19 cellular contexts compared by ENCODE assay signal in the genomic region with DNA sequence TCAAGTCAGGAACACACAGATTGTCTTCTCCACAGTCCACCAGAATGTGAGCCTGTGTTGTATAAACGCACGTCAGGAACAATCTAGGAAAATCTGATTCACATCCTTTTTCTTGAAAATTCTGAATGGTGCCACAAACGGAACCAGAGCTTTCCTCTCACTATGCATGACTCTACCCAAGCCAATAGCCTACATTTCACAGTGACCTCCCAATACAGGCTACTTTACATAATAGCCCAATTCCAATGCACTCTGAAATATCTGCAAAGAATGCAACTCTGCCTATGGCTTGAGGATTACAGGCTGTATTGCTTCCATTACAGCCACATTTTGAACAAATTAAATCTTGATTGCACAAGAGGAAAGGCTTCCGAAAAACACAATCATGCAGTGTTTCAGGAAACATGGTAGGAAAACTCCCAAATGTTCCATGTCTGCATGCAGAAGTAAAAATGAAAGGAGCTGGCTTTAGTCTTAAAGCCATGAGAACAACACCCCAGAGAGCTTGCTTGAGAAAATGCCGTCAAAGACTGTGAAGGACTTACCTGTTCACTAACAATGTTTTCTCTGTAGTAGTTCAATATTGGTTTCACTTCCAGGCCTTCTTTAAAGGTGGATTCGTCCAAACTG.
"Had no signal": no experiment of that assay in that cellular context is flagged by ENCODE, and none has a peak within 500 bp of the region (broad histone marks: within the 10 kb centered on the region; RNA-seq: fewer than 3 reads in every experiment).

No MANE protein-coding gene starts in this region.

- H3K36me3 Mint-ChIP-seq: activated naive CD8-positive, alpha-beta T cell treated with anti-CD3 and anti-CD28 coated beads for 36 hours; naive B cell; neural progenitor cell; stimulated activated memory B cell treated with anti-CD40 and anti-IgM and Interleukin-4, amounts not matched to agents 10 μg/mL and 1 μg/mL and 100 μg/mL, for 72 hours had no signal

- FAIRE-seq: endometrium had no signal

- H3K4me2 ChIP-seq: neural progenitor cell had no signal

- ATAC-seq: activated CD4-positive, CD25-positive, alpha-beta regulatory T cell treated with anti-CD3 and anti-CD28 coated beads, Interleukin-2, amount 50 U/mL, for 24 hours; left colon; stimulated activated memory B cell treated with anti-CD40 and anti-IgM and Interleukin-4, amounts not matched to agents 10 μg/mL and 1 μg/mL and 100 μg/mL, for 72 hours had no signal

- DNase-seq: activated CD4-positive, alpha-beta T cell treated with anti-CD3 and anti-CD28 coated beads, Interleukin-2, amount 50 U/mL, for 1 hour; activated CD8-positive, alpha-beta memory T cell treated with anti-CD3 and anti-CD28 coated beads for 24 hours; activated naive CD8-positive, alpha-beta T cell treated with anti-CD3 and anti-CD28 coated beads for 36 hours; foreskin melanocyte; head of caudate nucleus; left colon; mammary epithelial cell; naive B cell; stimulated activated CD4-positive, alpha-beta T cell treated with anti-CD3 and anti-CD28 coated beads, Interleukin-2, amount 100 ng/mL, for 48 hours; T-helper 1 cell; T1000; thyroid gland; uterus had no signal

- H3K27me3 ChIP-seq: esophagus muscularis mucosa, thyroid gland, uterus had no signal

- H3K27me3 Mint-ChIP-seq: stimulated activated memory B cell treated with anti-CD40 and anti-IgM and Interleukin-4, amounts not matched to agents 10 μg/mL and 1 μg/mL and 100 μg/mL, for 72 hours had no signal

- H3K9me3 Mint-ChIP-seq: activated naive CD8-positive, alpha-beta T cell treated with anti-CD3 and anti-CD28 coated beads for 36 hours; neural progenitor cell; stimulated activated memory B cell treated with anti-CD40 and anti-IgM and Interleukin-4, amounts not matched to agents 10 μg/mL and 1 μg/mL and 100 μg/mL, for 72 hours had no signal

- H3K27ac ChIP-seq: esophagus muscularis mucosa, neural progenitor cell, parathyroid adenoma, uterus had no signal

- H3K36me3 ChIP-seq: esophagus muscularis mucosa, neural progenitor cell, thyroid gland, uterus had no signal

- H3K4me3 Mint-ChIP-seq: activated naive CD8-positive, alpha-beta T cell treated with anti-CD3 and anti-CD28 coated beads for 36 hours; naive B cell; neural progenitor cell; stimulated activated memory B cell treated with anti-CD40 and anti-IgM and Interleukin-4, amounts not matched to agents 10 μg/mL and 1 μg/mL and 100 μg/mL, for 72 hours had no signal

- H3K4me3 ChIP-seq: esophagus muscularis mucosa, neural progenitor cell, thyroid gland, uterus had no signal

- H3K4me1 Mint-ChIP-seq: activated naive CD8-positive, alpha-beta T cell treated with anti-CD3 and anti-CD28 coated beads for 36 hours; naive B cell; neural progenitor cell; stimulated activated memory B cell treated with anti-CD40 and anti-IgM and Interleukin-4, amounts not matched to agents 10 μg/mL and 1 μg/mL and 100 μg/mL, for 72 hours had no signal

- H3K9me3 ChIP-seq: esophagus muscularis mucosa, thyroid gland, uterus had no signal

- H3K27ac Mint-ChIP-seq: activated naive CD8-positive, alpha-beta T cell treated with anti-CD3 and anti-CD28 coated beads for 36 hours; naive B cell; neural progenitor cell; stimulated activated memory B cell treated with anti-CD40 and anti-IgM and Interleukin-4, amounts not matched to agents 10 μg/mL and 1 μg/mL and 100 μg/mL, for 72 hours had no signal

- H3K4me1 ChIP-seq: neural progenitor cell, thyroid gland, uterus had no signal
